Comparison of ENCODE assay signal across 2 cellular contexts in genomic region chr9:35884908-35885307, GRCh38. TPM values are rescaled to one million over a fixed set of nuclear protein-coding genes. Genes with fewer than 3 reads are reported as not detected.
"Had no signal": no experiment of that assay in that cellular context is flagged by ENCODE, and none has a peak within 500 bp of the region (broad histone marks: within the 10 kb centered on the region; RNA-seq: fewer than 3 reads in every experiment).

No MANE protein-coding gene starts in this region.

RNA-seq across cellular contexts. Expression of gene OR13J1, which starts 14.7 kb away (rescaled TPM):
- total RNA-seq: G401, GM12878 had no signal
- polyA plus RNA-seq: GM12878 had no signal

RNA-seq across cellular contexts. Expression of gene HRCT1, which starts 21.1 kb away (rescaled TPM):
- total RNA-seq: G401, GM12878 had no signal
- polyA plus RNA-seq: GM12878 had no signal

RNA-seq across cellular contexts. Expression of gene SPAAR, which starts 24.4 kb away (rescaled TPM):
- total RNA-seq: GM12878 had no signal
- polyA plus RNA-seq: GM12878 had no signal

RNA-seq across cellular contexts. Expression of gene FAM221B, which starts 56.4 kb away (rescaled TPM):
- total RNA-seq: G401, GM12878 had no signal
